In genomic region chr2:85195956-85196355, GRCh38 we compare ENCODE assay signal across 20 cellular contexts.
"Had no signal": no experiment of that assay in that cellular context is flagged by ENCODE, and none has a peak within 500 bp of the region (broad histone marks: within the 10 kb centered on the region; RNA-seq: fewer than 3 reads in every experiment).

No MANE protein-coding gene starts in this region.

- H3K4me3 ChIP-seq: colonic mucosa, esophagus muscularis mucosa, lung, neural progenitor cell, prostate gland, sigmoid colon, skin epidermis, spleen, testis, tibial nerve, upper lobe of left lung had no signal

- H3K27me3 ChIP-seq: colonic mucosa, esophagus muscularis mucosa, neural progenitor cell, sigmoid colon, testis, tibial nerve, upper lobe of left lung had no signal

- H3K36me3 ChIP-seq: colonic mucosa, esophagus muscularis mucosa, neural progenitor cell, prostate gland, sigmoid colon, spleen, tibial nerve had no signal

- H3K9me3 ChIP-seq: colonic mucosa, esophagus muscularis mucosa, prostate gland, sigmoid colon, spleen, testis, tibial nerve, upper lobe of left lung had no signal

- H3K4me1 ChIP-seq: colonic mucosa, prostate gland, spleen, testis, upper lobe of left lung had no signal

- DNase-seq: colonic mucosa; effector CD8-positive, alpha-beta T cell; endodermal cell; foreskin melanocyte; mesendoderm; naive thymus-derived CD4-positive, alpha-beta T cell; right cardiac atrium; sigmoid colon; spleen; stimulated activated CD4-positive, alpha-beta T cell treated with anti-CD3 and anti-CD28 coated beads, Interleukin-4, amount 100 ng/mL, for 4 hours; stimulated activated naive CD8-positive, alpha-beta T cell treated with anti-CD3 and anti-CD28 coated beads, Interleukin-15, Interleukin-2, amounts not matched to agents 100 U/mL and 50 U/mL, for 24 hours; testis; upper lobe of left lung had no signal

- ATAC-seq: naive thymus-derived CD4-positive, alpha-beta T cell; stimulated activated memory B cell treated with anti-CD40 and anti-IgM and Interleukin-4, amounts not matched to agents 10 μg/mL and 1 μg/mL and 100 μg/mL, for 72 hours; stimulated activated naive CD8-positive, alpha-beta T cell treated with anti-CD3 and anti-CD28 coated beads, Interleukin-15, Interleukin-2, amounts not matched to agents 100 U/mL and 50 U/mL, for 24 hours had no signal

- H3K27ac ChIP-seq: colonic mucosa, esophagus muscularis mucosa, neural progenitor cell, prostate gland, sigmoid colon, skin epidermis, spleen, testis, tibial nerve, upper lobe of left lung had no signal
